Comparison of ENCODE assay signal across 1 cellular context in genomic region chr3:34073141-34073540, GRCh38.
TF ChIP-seq lines count a peak whose summit lies in the region.

No MANE protein-coding gene starts in this region.

TF ChIP-seq in GM23338, 12 proteins besides CTCF, POLR2A, EP300 and RAD21 (continued from another document):
- TF ChIP-seq STAT1 (IDR thresholded peaks at IDR 0.05; ENCODE audit: unreplicated experiment) = no peak
